13 cellular contexts compared by ENCODE assay signal in the genomic region with DNA sequence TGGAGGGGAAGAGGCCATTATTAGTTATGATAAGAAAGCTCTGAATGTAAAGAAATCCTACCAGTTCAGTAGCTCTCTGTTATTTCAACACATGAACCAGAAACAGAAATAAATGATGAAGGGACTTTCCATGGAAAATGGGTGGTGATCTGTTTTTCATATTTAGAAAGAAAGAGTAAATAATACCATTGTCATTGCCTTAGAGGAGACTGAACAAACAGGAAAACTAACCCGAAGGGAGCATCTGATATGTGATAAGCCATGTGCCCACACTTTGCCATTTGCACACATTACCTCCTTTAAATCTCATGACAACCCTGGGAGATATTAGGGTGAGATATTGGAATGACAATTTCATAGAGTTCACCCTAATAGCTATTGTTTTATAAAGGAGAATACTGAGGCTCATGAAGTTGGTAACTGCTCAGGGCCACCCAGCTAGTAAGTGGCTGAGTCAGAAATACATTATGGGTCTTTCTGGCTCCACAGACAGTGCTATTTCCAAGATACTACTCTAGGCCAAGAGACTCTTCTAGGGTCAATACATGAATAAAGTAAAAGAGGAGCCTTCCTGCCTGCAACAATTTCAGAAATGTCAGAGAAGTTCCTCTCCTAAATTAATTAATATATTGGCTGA.
DNase-seq lines count a peak whose midpoint lies in the region; ATAC-seq and TF ChIP-seq lines count a peak whose summit lies in the region.
"Had no signal": no experiment of that assay in that cellular context is flagged by ENCODE, and none has a peak within 500 bp of the region (broad histone marks: within the 10 kb centered on the region; RNA-seq: fewer than 3 reads in every experiment).

No MANE protein-coding gene starts in this region.

- TF ChIP-seq CTCF in nephron (IDR thresholded peaks at IDR 0.05; ENCODE audit: unreplicated experiment in 3 of 3), result no peak
- no peak for TF ChIP-seq CTCF in uterus (IDR thresholded peaks at IDR 0.05)

- peaks cover 55% of the 10 kb centered on the region for H3K4me1 Mint-ChIP-seq in nephron
- no peaks in the 10 kb centered on the region for H3K4me1 Mint-ChIP-seq in activated T-helper 1 cell treated with anti-CD3 and anti-CD28 coated beads, Interleukin-12 subunit alpha, Interleukin-12 subunit beta, Interleukin-2, Interleukin-4 antibody, amounts not matched to agents 30 ng/mL and 10 ng/mL and 1 ng/mL, durations not matched to agents 14 hours and 24 hours and 36 hours (ENCODE audit: low read depth)
- H3K4me1 Mint-ChIP-seq: CD4-positive, alpha-beta memory T cell had no signal

- DNase-seq in HCEC 1CT, result peak; percentile 36
- DNase-seq in amniotic epithelial cell (ENCODE audit: low read depth), result peak; percentile 19
- DNase-seq in activated T-helper 1 cell treated with anti-CD3 and anti-CD28 coated beads, Interleukin-12 subunit alpha, Interleukin-12 subunit beta, Interleukin-2, Interleukin-4 antibody, amounts not matched to agents 30 ng/mL and 10 ng/mL and 1 ng/mL, durations not matched to agents 14 hours and 24 hours and 36 hours (ENCODE audit: low spot score), result no peak
- DNase-seq in MV-4-11 (lab: John Stamatoyannopoulos, UW), result no peak
- no peak for DNase-seq in Right ventricle myocardium superior
- no peak for DNase-seq in uterus
- DNase-seq: BE2C; CD4-positive, alpha-beta memory T cell; DMS79 had no signal

- H3K9me3 Mint-ChIP-seq in nephron, result no peaks in the 10 kb centered on the region
- no peaks in the 10 kb centered on the region for H3K9me3 Mint-ChIP-seq in activated T-helper 1 cell treated with anti-CD3 and anti-CD28 coated beads, Interleukin-12 subunit alpha, Interleukin-12 subunit beta, Interleukin-2, Interleukin-4 antibody, amounts not matched to agents 30 ng/mL and 10 ng/mL and 1 ng/mL, durations not matched to agents 14 hours and 24 hours and 36 hours

- peaks cover 10% of the 10 kb centered on the region for H3K27me3 Mint-ChIP-seq in nephron (ENCODE audit: low read depth)
- H3K27me3 Mint-ChIP-seq in activated T-helper 1 cell treated with anti-CD3 and anti-CD28 coated beads, Interleukin-12 subunit alpha, Interleukin-12 subunit beta, Interleukin-2, Interleukin-4 antibody, amounts not matched to agents 30 ng/mL and 10 ng/mL and 1 ng/mL, durations not matched to agents 14 hours and 24 hours and 36 hours (ENCODE audit: insufficient read depth), result peaks cover 4% of the 10 kb centered on the region

- H3K4me3 ChIP-seq in uterus, result no peak overlapping the region

- no peaks in the 10 kb centered on the region for H3K36me3 ChIP-seq in uterus
- H3K36me3 ChIP-seq: BE2C had no signal

- intact Hi-C loops in activated T-helper 1 cell treated with anti-CD3 and anti-CD28 coated beads, Interleukin-12 subunit alpha, Interleukin-12 subunit beta, Interleukin-2, Interleukin-4 antibody, amounts not matched to agents 30 ng/mL and 10 ng/mL and 1 ng/mL, durations not matched to agents 14 hours and 24 hours and 36 hours (cut with micrococcal nuclease), result no loop called here
- intact Hi-C loops in Right ventricle myocardium superior (cut with DNase I), result no loop called here
- intact Hi-C loops in uterus (cut with DNase I; ENCODE audit: low total_unique reads), result no loop called here

- no peak overlapping the region for H3K4me3 Mint-ChIP-seq in nephron
- H3K4me3 Mint-ChIP-seq in activated T-helper 1 cell treated with anti-CD3 and anti-CD28 coated beads, Interleukin-12 subunit alpha, Interleukin-12 subunit beta, Interleukin-2, Interleukin-4 antibody, amounts not matched to agents 30 ng/mL and 10 ng/mL and 1 ng/mL, durations not matched to agents 14 hours and 24 hours and 36 hours, result no peak overlapping the region
- H3K4me3 Mint-ChIP-seq: CD4-positive, alpha-beta memory T cell had no signal

- H3K9me3 ChIP-seq in uterus, result no peaks in the 10 kb centered on the region
- H3K9me3 ChIP-seq: BE2C had no signal

- TF ChIP-seq POLR2A in uterus (IDR thresholded peaks at IDR 0.05), result no peak

- no peaks in the 10 kb centered on the region for H3K36me3 Mint-ChIP-seq in nephron (ENCODE audit: low read depth)
- H3K36me3 Mint-ChIP-seq in activated T-helper 1 cell treated with anti-CD3 and anti-CD28 coated beads, Interleukin-12 subunit alpha, Interleukin-12 subunit beta, Interleukin-2, Interleukin-4 antibody, amounts not matched to agents 30 ng/mL and 10 ng/mL and 1 ng/mL, durations not matched to agents 14 hours and 24 hours and 36 hours (ENCODE audit: low read depth), result no peaks in the 10 kb centered on the region
- H3K36me3 Mint-ChIP-seq: CD4-positive, alpha-beta memory T cell had no signal

- peak overlapping the region in 1 of 2 donors; percentile 16 for H3K27ac ChIP-seq in uterus
- H3K27ac ChIP-seq: C4-2B, HL-60 had no signal

- H3K4me1 ChIP-seq in uterus, result no peaks in the 10 kb centered on the region

- no peaks in the 10 kb centered on the region for H3K27me3 ChIP-seq in uterus
- H3K27me3 ChIP-seq: BE2C had no signal

- peak overlapping the region in 2 of 3 experiments; percentile 55 to 66 for H3K27ac Mint-ChIP-seq in nephron
- no peak overlapping the region for H3K27ac Mint-ChIP-seq in activated T-helper 1 cell treated with anti-CD3 and anti-CD28 coated beads, Interleukin-12 subunit alpha, Interleukin-12 subunit beta, Interleukin-2, Interleukin-4 antibody, amounts not matched to agents 30 ng/mL and 10 ng/mL and 1 ng/mL, durations not matched to agents 14 hours and 24 hours and 36 hours
- H3K27ac Mint-ChIP-seq: CD4-positive, alpha-beta memory T cell had no signal

- no peak for ATAC-seq in Right ventricle myocardium superior (ENCODE audit: poor library complexity)
- ATAC-seq: HCT116 had no signal

Comparison
In these comparisons a context has a peak if more than half of its experiments do, and no peak if none do; other contexts are left out.
1. DNase-seq: peak in HCEC 1CT (single experiment) and amniotic epithelial cell (single experiment); none in activated T-helper 1 cell treated with anti-CD3 and anti-CD28 coated beads, Interleukin-12 subunit alpha, Interleukin-12 subunit beta, Interleukin-2, Interleukin-4 antibody, amounts not matched to agents 30 ng/mL and 10 ng/mL and 1 ng/mL, durations not matched to agents 14 hours and 24 hours and 36 hours (single experiment), MV-4-11 (single experiment), Right ventricle myocardium superior (single experiment) and uterus (0 of 2).